Comparison of ENCODE assay signal across 8 cellular contexts in genomic region chr3:49500408-49501257, GRCh38. TPM values are rescaled to one million over a fixed set of nuclear protein-coding genes. Genes with fewer than 3 reads are reported as not detected.
A peak's percentile ranks its signal among the peaks of the same experiment; 100 is the strongest.
DNase-seq lines count a peak whose midpoint lies in the region; ATAC-seq, FAIRE-seq and TF ChIP-seq lines count a peak whose summit lies in the region.

No MANE protein-coding gene starts in this region.

- no peak for TF ChIP-seq POLR2A in GM12878 (IDR thresholded peaks at IDR 0.05; ENCODE audit: low read depth, low read length)

- no peak for FAIRE-seq in GM12878 (lab: Jason Lieb, UNC)

- no peak overlapping the region for H3K4me2 ChIP-seq in GM12878 (ENCODE audit: control insufficient read depth, insufficient read depth)

- no peak overlapping the region for H2AFZ ChIP-seq in GM12878 (ENCODE audit: control insufficient read depth, low read depth, low read length)

- 80% methylated on average over 7 of the region's 7 CpGs for WGBS in GM12878 (ENCODE audit: insufficient coverage, insufficient replicate concordance, low lambda C conversion rate, missing lambda C conversion rate)

- H3K79me2 ChIP-seq in GM12878 (ENCODE audit: control insufficient read depth, insufficient read depth, low read length) = no peaks in the 10 kb centered on the region; the same call in 1 of the 2 replicates

- DNase-seq in NCI-H2196 (lab: John Stamatoyannopoulos, UW; ENCODE audit: unreplicated experiment) (peak; percentile 45), NCI-H2196 treated with DMSO at 0.1 percent for 48 hours (lab: John Stamatoyannopoulos, UW; ENCODE audit: unreplicated experiment) (no peak), GM12878 (ENCODE audit: low read depth, low spot score) (no peak), left colon (peak; percentile 55 to 77), thoracic aorta (ENCODE audit: low spot score) (peak; percentile 73), SW 1271 (lab: John Stamatoyannopoulos, UW) (no peak)

- H3K4me1 ChIP-seq in GM12878 (ENCODE audit: control insufficient read depth, insufficient read depth, low read length) (no peaks in the 10 kb centered on the region), thoracic aorta (ENCODE audit: control insufficient read depth in 1 of 2, low read depth in 2 of 2) (peaks cover 12 to 42% of the 10 kb centered on the region in 2 donors)

- RAD21 ChIA-PET in GM12878 (lab: Charles Lee; ENCODE audit: unreplicated experiment) = no interaction called here

- TF ChIP-seq CTCF in GM12878 (IDR thresholded peaks at IDR 0.05 in 2 of 3, conservative IDR thresholded peaks at IDR 0.05 in 1 of 3; ENCODE audit: control insufficient read depth in 2 of 3, extremely low read depth in 1 of 3, insufficient read depth in 1 of 3, low read depth in 3 of 3, low read length in 3 of 3) (no peak), thoracic aorta (IDR thresholded peaks at IDR 0.05) (no peak)

- SMC1A ChIA-PET in GM12878 (lab: Charles Lee; ENCODE audit: uncharacterized antibody, unreplicated experiment) = interaction anchor here (1.0 kb wide), 1 partner anchor 11 kb away, joined by 3 read pairs; no protein-coding TSS in a partner anchor

- H3K27me3 ChIP-seq in GM12878 (replicated peaks in 1 of 2; ENCODE audit: control insufficient read depth in 2 of 2, insufficient read depth in 2 of 2, low read length in 1 of 2) (no peaks in the 10 kb centered on the region), thoracic aorta (replicated peaks; ENCODE audit: insufficient read depth) (no peaks in the 10 kb centered on the region)

- no peak overlapping the region for H3K27ac ChIP-seq in GM12878 (ENCODE audit: control insufficient read depth, insufficient read depth)
- H3K27ac ChIP-seq in thoracic aorta = peak overlapping the region; percentile 85 to 88

- H3K36me3 ChIP-seq in GM12878 (ENCODE audit: control insufficient read depth in 2 of 2, insufficient read depth in 2 of 2, low read length in 1 of 2) (no peaks in the 10 kb centered on the region), thoracic aorta (no peaks in the 10 kb centered on the region)

- H3K9ac ChIP-seq in GM12878 (ENCODE audit: control insufficient read depth, insufficient read depth, low read length) = no peak overlapping the region

- ATAC-seq in GM12878 (no peak), left colon (peak; percentile 91), thoracic aorta (ENCODE audit: insufficient number of reproducible peaks, low FRiP score, low read depth) (peak; percentile 88), GM19351 (IDR thresholded peaks at IDR 0.05; ENCODE audit: unreplicated experiment) (no peak), HG03565 (IDR thresholded peaks at IDR 0.05; ENCODE audit: unreplicated experiment) (no peak)

- intact Hi-C loops in GM12878 (cut with micrococcal nuclease; ENCODE audit: unreplicated experiment) = no loop called here
- intact Hi-C loops in left colon (cut with DNase I, micrococcal nuclease) = no loop called here

- POLR2A ChIA-PET in GM12878 (lab: Charles Lee) = interaction anchor here (0.5 to 1.1 kb wide), 4 partner anchors 25 to 265 kb away, joined by 3 to 5 read pairs (median 4); no protein-coding TSS in a partner anchor

- CTCF ChIA-PET in GM12878 (lab: Yijun Ruan, JAX) = interaction anchor here (0.6 to 3.0 kb wide), 2 partner anchors 39 to 300 kb away, joined by 3 to 11 read pairs; no protein-coding TSS in a partner anchor

- H3K4me3 ChIP-seq in GM12878 (no peak overlapping the region), thoracic aorta (peak overlapping the region; percentile 8)

- TF ChIP-seq EP300 in GM12878 (IDR thresholded peaks at IDR 0.05; ENCODE audit: borderline replicate concordance in 1 of 2, control insufficient read depth in 1 of 2, low read depth in 2 of 2, low read length in 2 of 2) = no peak

- TF ChIP-seq RAD21 in GM12878 (IDR thresholded peaks at IDR 0.05; ENCODE audit: insufficient read depth, low read depth, low read length) = no peak

- BruUV-seq in GM12878 (replicated peaks; lab: Mats Ljungman, UMichigan) = no TSS peak

- in situ Hi-C loops in GM12878 (cut with MboI) = no loop called here

- H3K9me3 ChIP-seq in GM12878 (replicated peaks; ENCODE audit: control insufficient read depth, insufficient read depth, low read length) = no peaks in the 10 kb centered on the region
- H3K9me3 ChIP-seq in thoracic aorta = no peaks in the 10 kb centered on the region

- H4K20me1 ChIP-seq in GM12878 (ENCODE audit: control insufficient read depth, insufficient read depth) = no peaks in the 10 kb centered on the region

TF ChIP-seq in GM12878, 131 proteins besides CTCF, POLR2A, EP300 and RAD21:
- TF ChIP-seq PBX3 (IDR thresholded peaks at IDR 0.05; ENCODE audit: insufficient replicate concordance, low read depth, low read length) (no peak), RUNX3 (IDR thresholded peaks at IDR 0.05; ENCODE audit: low read length) (0 out of 2 replicates have a peak, but pooled peaks have one; percentile 11)

RNA-seq across cellular contexts. Expression of gene DAG1, which starts 30.6 kb away (rescaled TPM):
- 17.6 and 19.7 TPM in 2 replicates for total RNA-seq in GM12878 (2013; cell fraction: nucleolus; rRNA removed)
- total RNA-seq in GM12878 (2014; rRNA removed) (12.3 and 14.1 TPM in 2 replicates), GM12878 (2014; rRNA removed; fragmentation: Illumina TruSeq; extraction: Trizol) (5.4 TPM in 2 replicates), GM12878 (2021) (16.3 and 16.9 TPM in 2 replicates), left colon (100 to 1,000 TPM in 1 of 2 donors, 10 to 100 TPM in 1; 88.3 to 107 TPM), thoracic aorta (100 to 1,000 TPM in 1 of 2 donors, 10 to 100 TPM in 1; 71.9 to 171 TPM)
- 2.3 TPM for polyA plus RNA-seq in GM12878 (2011; ENCODE audit: low read depth)
- polyA plus RNA-seq in GM12878 (2011; rRNA removed) (2.7 and 8.2 TPM in 2 replicates), GM12878 (2014; fragmentation: Illumina TruSeq; extraction: Trizol) (6.5 and 10.2 TPM in 2 replicates), GM12878 (2014; fragmentation: Nextera tagmentation; extraction: Ambion mirVana) (under 1 TPM; 0.33 to 0.37 TPM), GM12878 (2014; rRNA removed) (8.7 and 10.2 TPM in 2 replicates), GM12878 (2016; fragmentation: Nextera tagmentation; extraction: Ambion mirVana) (10 to 100 TPM in 1 of 2 experiments, 1 to 10 TPM in 1; 9.6 to 10.1 TPM)
- polyA plus RNA-seq in GM12878 (2011; cell fraction: cytosol; rRNA removed) = 5.7 and 5.9 TPM in 2 replicates
- 7.0 TPM in 2 replicates for polyA plus RNA-seq in GM12878 (2011; cell fraction: nucleus; rRNA removed)
- 4.2 and 5.2 TPM in 2 replicates for polyA plus RNA-seq in GM12878 (2012)
- polyA minus RNA-seq in GM12878 (2011; rRNA and poly(A)+ RNA removed) = 12.6 and 13.7 TPM in 2 replicates
- polyA minus RNA-seq in GM12878 (2011; cell fraction: cytosol; rRNA and poly(A)+ RNA removed) = 5.5 and 8.2 TPM in 2 replicates
- 2.3 and 6.0 TPM in 2 replicates for polyA minus RNA-seq in GM12878 (2011; cell fraction: nucleus; rRNA and poly(A)+ RNA removed)

RNA-seq across cellular contexts. Expression of gene BSN, which starts 53.6 kb away (rescaled TPM):
- total RNA-seq in GM12878 (2013; cell fraction: nucleolus; rRNA removed) = 0.58 and 0.88 TPM in 2 replicates
- 0.05 and 0.06 TPM in 2 replicates for total RNA-seq in GM12878 (2014; rRNA removed)
- total RNA-seq in GM12878 (2014; rRNA removed; fragmentation: Illumina TruSeq; extraction: Trizol) = 0.05 and 0.09 TPM in 2 replicates
- total RNA-seq in GM12878 (2021) = 0.11 and 0.15 TPM in 2 replicates
- polyA plus RNA-seq in GM12878 (2011; ENCODE audit: low read depth) = 0.01 TPM
- polyA plus RNA-seq in GM12878 (2011; rRNA removed) = 0.01 and 0.03 TPM in 2 replicates
- polyA plus RNA-seq in GM12878 (2011; cell fraction: cytosol; rRNA removed) = 0.03 and 0.05 TPM in 2 replicates
- polyA plus RNA-seq in GM12878 (2011; cell fraction: nucleus; rRNA removed) = 0.12 and 0.22 TPM in 2 replicates
- polyA plus RNA-seq in GM12878 (2012) = 0.04 and 0.06 TPM in 2 replicates
- polyA plus RNA-seq in GM12878 (2014; fragmentation: Illumina TruSeq; extraction: Trizol) = 0.03 TPM in 1 of 2 replicates, not detected in the other
- polyA plus RNA-seq in GM12878 (2014; fragmentation: Nextera tagmentation; extraction: Ambion mirVana) = under 1 TPM in 1 of 2 experiments, not detected in 1; under 0.01 TPM
- 0.05 and 0.24 TPM in 2 replicates for polyA plus RNA-seq in GM12878 (2014; rRNA removed)
- under 1 TPM; 0.01 to 0.19 TPM for polyA plus RNA-seq in GM12878 (2016; fragmentation: Nextera tagmentation; extraction: Ambion mirVana)
- polyA minus RNA-seq in GM12878 (2011; rRNA and poly(A)+ RNA removed) = 0.10 and 0.73 TPM in 2 replicates
- 0.10 TPM in 1 of 2 replicates, not detected in the other for polyA minus RNA-seq in GM12878 (2011; cell fraction: cytosol; rRNA and poly(A)+ RNA removed)
- polyA minus RNA-seq in GM12878 (2011; cell fraction: nucleus; rRNA and poly(A)+ RNA removed) = 0.12 and 0.19 TPM in 2 replicates
- total RNA-seq in left colon = under 1 TPM; 0.24 to 0.25 TPM
- total RNA-seq in thoracic aorta = under 1 TPM; 0.27 to 0.35 TPM

Comparison
In these comparisons a context has a peak if more than half of its experiments do, and no peak if none do; other contexts are left out.
1. DNase-seq: peak in NCI-H2196 (single experiment), left colon (2 of 2) and thoracic aorta (single experiment); none in NCI-H2196 treated with DMSO at 0.1 percent for 48 hours (single experiment), GM12878 (single experiment) and SW 1271 (0 of 2).
2. ATAC-seq: peak in left colon (single experiment) and thoracic aorta (single experiment); none in GM12878 (single experiment), GM19351 (single experiment) and HG03565 (single experiment).